ENCODE assay signal across 9 cellular contexts in the genomic region with DNA sequence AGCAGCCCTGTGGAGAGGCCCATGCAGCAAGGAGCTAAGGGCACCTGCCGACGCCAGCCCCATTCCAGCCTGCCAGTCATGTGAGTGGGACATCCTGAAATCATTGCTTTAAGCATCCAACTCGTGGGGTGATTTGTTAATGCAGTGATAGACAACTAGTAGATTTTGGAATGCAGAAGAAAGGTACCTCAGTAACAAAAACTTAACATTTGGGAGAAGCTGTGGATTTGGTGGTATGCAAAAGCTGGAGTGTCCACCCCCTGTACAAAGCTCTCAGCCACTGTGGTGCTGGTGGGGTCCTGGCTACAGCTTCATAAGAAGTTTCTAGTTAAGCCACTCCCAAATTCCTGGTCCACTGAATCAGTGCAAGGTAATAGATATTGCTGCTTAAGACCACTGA. TPM values are rescaled to one million over a fixed set of nuclear protein-coding genes. Genes with fewer than 3 reads are reported as not detected.
"Had no signal": no experiment of that assay in that cellular context is flagged by ENCODE, and none has a peak within 500 bp of the region (broad histone marks: within the 10 kb centered on the region; RNA-seq: fewer than 3 reads in every experiment).

No MANE protein-coding gene starts in this region.

- H3K27ac ChIP-seq: GM23248 had no signal

- H2AFZ ChIP-seq: GM23248 had no signal

- DNase-seq: GM23248, GOT3, H7, HCEC 1CT, IMR-90, KG1 had no signal

- H3K9ac ChIP-seq: GM23248 had no signal

- H3K4me3 ChIP-seq: GM23248, K562 had no signal

RNA-seq across cellular contexts. Expression of a gene that starts 42.5 kb away (rescaled TPM):
- total RNA-seq: GM23248, H4, H7, HT-29, IMR-90, K562 had no signal
